29 cellular contexts compared by ENCODE assay signal in genomic region chr9:115398313-115398650, GRCh38.
"Had no signal": no experiment of that assay in that cellular context is flagged by ENCODE, and none has a peak within 500 bp of the region (broad histone marks: within the 10 kb centered on the region; RNA-seq: fewer than 3 reads in every experiment).

No MANE protein-coding gene starts in this region.

- DNase-seq: activated CD4-positive, alpha-beta T cell treated with anti-CD3 and anti-CD28 coated beads for 4 hours; activated CD4-positive, alpha-beta T cell treated with anti-CD3 and anti-CD28 coated beads, Interleukin-2, amount 50 U/mL, for 4 hours; activated CD8-positive, alpha-beta memory T cell treated with anti-CD3 and anti-CD28 coated beads for 24 hours; activated effector memory CD4-positive, alpha-beta T cell treated with Interleukin-2 at 50 U/mL for 16 hours; activated naive CD4-positive, alpha-beta T cell treated with Interleukin-2 at 50 U/mL for 16 hours; adrenal gland; dorsolateral prefrontal cortex; effector memory CD4-positive, alpha-beta T cell; foreskin keratinocyte; heart left ventricle; kidney glomerular epithelial cell; left lung; naive thymus-derived CD4-positive, alpha-beta T cell; ovary; right lobe of liver; stimulated activated CD4-positive, alpha-beta T cell treated with anti-CD3 and anti-CD28 coated beads, Interleukin-12 subunit alpha, Interleukin-12 subunit beta, amount 100 ng/mL, for 4 hours; stimulated activated CD4-positive, alpha-beta T cell treated with anti-CD3 and anti-CD28 coated beads, Interleukin-4, amount 100 ng/mL, for 1 hour; T-helper 1 cell had no signal

- ATAC-seq: foreskin keratinocyte; heart left ventricle; left lung; naive thymus-derived CD4-positive, alpha-beta T cell; right lobe of liver had no signal

- H3K27ac ChIP-seq: adrenal gland, ascending aorta, brain microvascular endothelial cell, coronary artery, dorsolateral prefrontal cortex, foreskin keratinocyte, heart left ventricle, left lung, ovary, right lobe of liver, thoracic aorta, VCaP had no signal

- H3K27me3 Mint-ChIP-seq: progenitor cell of endocrine pancreas had no signal

- H3K4me3 Mint-ChIP-seq: activated naive CD8-positive, alpha-beta T cell; naive thymus-derived CD4-positive, alpha-beta T cell; stimulated activated naive CD8-positive, alpha-beta T cell treated with anti-CD3 and anti-CD28 coated beads, Interleukin-15, Interleukin-2, amounts not matched to agents 100 ng/mL and 50 ng/mL, for 24 hours; T-helper 2 cell treated with Interferon-gamma antibody and Interleukin-4, amounts not matched to agents 5 μg/mL and 100 μg/mL, for 36 hours; type B pancreatic cell had no signal

- H3K4me1 ChIP-seq: adrenal gland, ascending aorta, right lobe of liver had no signal

- H3K9me3 Mint-ChIP-seq: T-helper 2 cell treated with Interferon-gamma antibody and Interleukin-4, amounts not matched to agents 5 μg/mL and 100 μg/mL, for 36 hours had no signal

- H3K4me3 ChIP-seq: adrenal gland, ascending aorta, coronary artery, dorsolateral prefrontal cortex, heart left ventricle, left lung, lung, ovary, right lobe of liver, thoracic aorta had no signal

- H3K36me3 Mint-ChIP-seq: activated naive CD8-positive, alpha-beta T cell; naive thymus-derived CD4-positive, alpha-beta T cell; type B pancreatic cell had no signal

- H3K9me3 ChIP-seq: adrenal gland, ascending aorta, heart left ventricle, left lung, ovary, right lobe of liver, thoracic aorta had no signal

- H3K36me3 ChIP-seq: adrenal gland, ascending aorta, brain microvascular endothelial cell, heart left ventricle, left lung, ovary, right lobe of liver, thoracic aorta had no signal

- H3K27ac Mint-ChIP-seq: activated naive CD8-positive, alpha-beta T cell; naive thymus-derived CD4-positive, alpha-beta T cell; progenitor cell of endocrine pancreas; stimulated activated naive CD8-positive, alpha-beta T cell treated with anti-CD3 and anti-CD28 coated beads, Interleukin-15, Interleukin-2, amounts not matched to agents 100 ng/mL and 50 ng/mL, for 24 hours; T-helper 2 cell treated with Interferon-gamma antibody and Interleukin-4, amounts not matched to agents 5 μg/mL and 100 μg/mL, for 36 hours; type B pancreatic cell had no signal

- H3K27me3 ChIP-seq: adrenal gland, ascending aorta, brain microvascular endothelial cell, foreskin keratinocyte, heart left ventricle, left lung, ovary, right lobe of liver had no signal
